1 cellular context compared by ENCODE assay signal in the genomic region with DNA sequence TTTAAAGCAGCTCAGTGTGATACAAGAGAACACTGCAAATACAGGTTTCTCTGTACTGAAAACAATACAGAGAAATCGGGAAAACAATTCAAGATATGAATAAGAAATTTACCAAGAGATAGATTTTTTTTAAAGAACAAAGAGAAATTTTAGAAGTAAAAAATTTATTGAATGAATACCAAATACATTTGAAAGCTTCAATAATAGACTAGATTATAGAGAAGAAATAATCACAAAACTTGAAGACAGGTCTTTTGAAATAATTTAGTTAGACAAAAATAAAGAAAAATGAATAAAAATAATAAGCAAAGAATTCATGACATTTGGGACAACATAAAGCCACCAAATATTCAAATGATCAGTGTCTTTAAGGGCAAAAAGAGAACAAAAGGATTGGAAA.
TF ChIP-seq lines count a peak whose summit lies in the region.

No MANE protein-coding gene starts in this region.

TF ChIP-seq in WTC11, 78 proteins besides CTCF, POLR2A, EP300 and RAD21 (continued from another document):
- TF ChIP-seq, protein P1, sequence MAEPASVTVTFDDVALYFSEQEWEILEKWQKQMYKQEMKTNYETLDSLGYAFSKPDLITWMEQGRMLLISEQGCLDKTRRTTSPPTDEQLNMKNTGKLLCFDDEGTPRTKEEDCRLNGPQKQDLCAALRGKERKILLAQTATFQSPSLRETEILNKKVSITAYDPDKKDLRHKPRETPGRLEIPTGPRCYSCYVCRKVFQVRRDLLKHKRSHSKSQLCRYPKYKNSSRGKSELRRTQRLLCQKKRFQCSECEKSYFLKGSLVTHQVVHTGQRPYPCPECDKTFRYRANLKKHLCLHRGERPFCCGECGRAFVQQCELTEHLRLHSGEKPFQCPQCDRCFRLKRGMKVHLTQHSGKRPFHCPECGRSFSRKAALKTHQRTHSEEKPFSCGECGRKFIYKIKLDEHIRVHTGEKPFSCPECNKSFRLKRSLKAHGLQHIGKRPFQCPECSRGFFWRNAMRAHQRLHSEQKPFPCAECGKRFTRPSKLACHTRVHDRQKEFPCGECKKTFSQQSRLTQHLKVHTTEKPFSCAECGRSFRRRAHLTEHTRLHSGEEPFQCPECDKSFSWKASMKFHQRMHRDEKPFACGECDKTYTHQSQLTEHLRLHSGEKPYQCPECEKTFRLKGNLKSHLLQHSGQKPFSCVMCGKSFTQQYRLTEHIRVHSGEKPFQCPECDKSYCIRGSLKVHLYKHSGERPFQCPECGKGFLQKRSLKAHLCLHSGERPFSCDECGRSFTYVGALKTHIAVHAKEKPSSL (CRISPR knock-in tag; conservative IDR thresholded peaks at IDR 0.05), result no peak
- TF ChIP-seq NR2C2 (CRISPR knock-in tag; IDR thresholded peaks at IDR 0.05), result no peak
- no peak for TF ChIP-seq GRHL2 (CRISPR knock-in tag; IDR thresholded peaks at IDR 0.05; ENCODE audit: insufficient replicate concordance, severe bottlenecking)
- TF ChIP-seq, protein P2, sequence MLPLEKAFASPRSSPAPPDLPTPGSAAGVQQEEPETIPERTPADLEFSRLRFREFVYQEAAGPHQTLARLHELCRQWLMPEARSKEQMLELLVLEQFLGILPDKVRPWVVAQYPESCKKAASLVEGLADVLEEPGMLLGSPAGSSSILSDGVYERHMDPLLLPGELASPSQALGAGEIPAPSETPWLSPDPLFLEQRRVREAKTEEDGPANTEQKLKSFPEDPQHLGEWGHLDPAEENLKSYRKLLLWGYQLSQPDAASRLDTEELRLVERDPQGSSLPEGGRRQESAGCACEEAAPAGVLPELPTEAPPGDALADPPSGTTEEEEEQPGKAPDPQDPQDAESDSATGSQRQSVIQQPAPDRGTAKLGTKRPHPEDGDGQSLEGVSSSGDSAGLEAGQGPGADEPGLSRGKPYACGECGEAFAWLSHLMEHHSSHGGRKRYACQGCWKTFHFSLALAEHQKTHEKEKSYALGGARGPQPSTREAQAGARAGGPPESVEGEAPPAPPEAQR (CRISPR knock-in tag; IDR thresholded peaks at IDR 0.05), result no peak
- TF ChIP-seq, protein P3, sequence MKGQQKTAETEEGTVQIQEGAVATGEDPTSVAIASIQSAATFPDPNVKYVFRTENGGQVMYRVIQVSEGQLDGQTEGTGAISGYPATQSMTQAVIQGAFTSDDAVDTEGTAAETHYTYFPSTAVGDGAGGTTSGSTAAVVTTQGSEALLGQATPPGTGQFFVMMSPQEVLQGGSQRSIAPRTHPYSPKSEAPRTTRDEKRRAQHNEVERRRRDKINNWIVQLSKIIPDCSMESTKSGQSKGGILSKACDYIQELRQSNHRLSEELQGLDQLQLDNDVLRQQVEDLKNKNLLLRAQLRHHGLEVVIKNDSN (CRISPR knock-in tag; IDR thresholded peaks at IDR 0.05), result no peak
- no peak for TF ChIP-seq SOX15 (CRISPR knock-in tag; IDR thresholded peaks at IDR 0.05)
- no peak for TF ChIP-seq MYBL2 (CRISPR knock-in tag; IDR thresholded peaks at IDR 0.05)
- no peak for TF ChIP-seq ZNF121 (CRISPR knock-in tag; IDR thresholded peaks at IDR 0.05)
- TF ChIP-seq TCF7 (CRISPR knock-in tag; IDR thresholded peaks at IDR 0.05; ENCODE audit: low read depth), result no peak
